ENCODE assay signal across 9 cellular contexts in the genomic region with DNA sequence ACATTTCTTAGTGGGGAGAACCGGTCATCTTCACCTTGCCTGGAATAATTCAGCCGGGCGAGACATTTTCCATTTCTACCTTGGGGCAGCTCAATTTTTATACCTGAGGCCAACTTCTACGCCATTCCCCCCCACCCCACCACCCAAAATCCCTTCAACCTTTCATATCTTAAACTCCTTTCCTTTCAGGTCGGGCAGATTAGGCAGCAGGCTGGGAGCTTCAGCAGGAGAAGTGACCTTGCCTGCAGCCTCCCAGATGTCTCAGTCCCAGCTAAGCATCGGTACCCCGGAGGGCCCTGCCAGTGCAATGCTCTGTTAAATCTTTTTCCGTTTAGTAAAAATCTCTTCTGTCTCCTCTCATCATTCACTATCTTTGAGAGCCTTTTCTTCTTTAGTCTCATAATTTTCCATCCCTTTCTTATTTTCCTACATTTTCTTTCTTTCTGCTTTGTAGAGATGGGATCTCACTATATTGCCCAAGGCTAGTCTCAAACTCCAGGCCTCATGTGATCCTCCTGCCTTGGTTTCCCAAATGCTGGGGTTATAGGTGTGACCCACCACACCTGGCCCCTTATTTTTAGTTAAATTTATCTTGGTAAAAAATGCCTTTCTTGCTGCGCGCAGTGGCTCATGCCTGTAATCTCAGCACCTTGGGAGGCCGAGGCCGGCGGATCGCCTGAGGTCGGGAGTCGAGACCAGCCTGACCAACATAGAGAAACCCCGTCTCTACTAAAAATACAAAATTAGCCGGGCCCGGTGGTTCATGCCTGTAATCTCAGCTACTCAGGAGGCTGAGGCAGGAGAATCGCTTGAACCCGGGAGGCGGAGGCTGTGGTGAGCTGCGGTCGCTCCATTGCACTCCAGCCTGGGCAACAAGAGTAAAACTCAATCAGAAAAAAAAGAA. TPM values are rescaled to one million over a fixed set of nuclear protein-coding genes. Genes with fewer than 3 reads are reported as not detected.
DNase-seq lines count a peak whose midpoint lies in the region; ATAC-seq and TF ChIP-seq lines count a peak whose summit lies in the region.
"Had no signal": no experiment of that assay in that cellular context is flagged by ENCODE, and none has a peak within 500 bp of the region (broad histone marks: within the 10 kb centered on the region; RNA-seq: fewer than 3 reads in every experiment).

No MANE protein-coding gene starts in this region.

- H3K4me1 ChIP-seq in colonic mucosa = no peaks in the 10 kb centered on the region
- peaks cover 50% of the 10 kb centered on the region for H3K4me1 ChIP-seq in mononuclear cell (ENCODE audit: insufficient read depth, low read length)

- H3K27ac ChIP-seq in colonic mucosa = peak overlapping the region; percentile 50

- ATAC-seq in HG02571 (IDR thresholded peaks at IDR 0.05; ENCODE audit: unreplicated experiment) = no peak

- intact Hi-C loops in colonic mucosa (cut with DNase I) = no loop called here

- no peaks in the 10 kb centered on the region for H3K36me3 ChIP-seq in colonic mucosa

- peak overlapping the region; percentile 74 to 80 for H3K9ac ChIP-seq in colonic mucosa (ENCODE audit: low read depth in 2 of 2, low read length in 2 of 2)

- H3K4me3 ChIP-seq in colonic mucosa = peak overlapping the region; percentile 46
- peak overlapping the region; percentile 70 for H3K4me3 ChIP-seq in mononuclear cell (ENCODE audit: low read length)

- H3K9me3 ChIP-seq in colonic mucosa = no peaks in the 10 kb centered on the region
- no peaks in the 10 kb centered on the region for H3K9me3 ChIP-seq in mononuclear cell (ENCODE audit: low read depth, low read length)

- H3K27me3 ChIP-seq in colonic mucosa (no peaks in the 10 kb centered on the region), mononuclear cell (ENCODE audit: insufficient read depth, low read length) (no peaks in the 10 kb centered on the region)

- TF ChIP-seq CTCF in colonic mucosa (IDR thresholded peaks at IDR 0.05) = no peak

- DNase-seq in stimulated activated CD4-positive, alpha-beta T cell treated with anti-CD3 and anti-CD28 coated beads, Interleukin-4, amount 100 ng/mL, for 1 hour = peak; percentile 13
- no peak for DNase-seq in stimulated activated CD4-positive, alpha-beta T cell treated with anti-CD3 and anti-CD28 coated beads, Interleukin-1b, Interleukin-23, amount 100 ng/mL, for 48 hours
- DNase-seq in colonic mucosa (no peak), GM03348 (ENCODE audit: low spot score) (no peak), NCI-H2029 treated with DMSO at 0.1 percent for 48 hours (lab: John Stamatoyannopoulos, UW) (no peak), NCI-H345 treated with DMSO at 0.1 percent for 48 hours (lab: John Stamatoyannopoulos, UW; ENCODE audit: unreplicated experiment) (no peak)
- DNase-seq: GF-D8 had no signal

RNA-seq across cellular contexts. Expression of gene SLC2A3, which starts 1.2 kb away (rescaled TPM):
- 10 to 100 TPM; 21.6 to 29.0 TPM for total RNA-seq in colonic mucosa
- total RNA-seq in mononuclear cell = 888 TPM

Comparison
In these comparisons a context has a peak if more than half of its experiments do, and no peak if none do; other contexts are left out.
1. RNA of gene SLC2A3, which starts 1.2 kb away (total RNA-seq): 888 TPM in mononuclear cell (single experiment); 21.6 to 29.0 TPM in colonic mucosa; every median in the first group is over 10 times any median in the second.